In the genomic region with DNA sequence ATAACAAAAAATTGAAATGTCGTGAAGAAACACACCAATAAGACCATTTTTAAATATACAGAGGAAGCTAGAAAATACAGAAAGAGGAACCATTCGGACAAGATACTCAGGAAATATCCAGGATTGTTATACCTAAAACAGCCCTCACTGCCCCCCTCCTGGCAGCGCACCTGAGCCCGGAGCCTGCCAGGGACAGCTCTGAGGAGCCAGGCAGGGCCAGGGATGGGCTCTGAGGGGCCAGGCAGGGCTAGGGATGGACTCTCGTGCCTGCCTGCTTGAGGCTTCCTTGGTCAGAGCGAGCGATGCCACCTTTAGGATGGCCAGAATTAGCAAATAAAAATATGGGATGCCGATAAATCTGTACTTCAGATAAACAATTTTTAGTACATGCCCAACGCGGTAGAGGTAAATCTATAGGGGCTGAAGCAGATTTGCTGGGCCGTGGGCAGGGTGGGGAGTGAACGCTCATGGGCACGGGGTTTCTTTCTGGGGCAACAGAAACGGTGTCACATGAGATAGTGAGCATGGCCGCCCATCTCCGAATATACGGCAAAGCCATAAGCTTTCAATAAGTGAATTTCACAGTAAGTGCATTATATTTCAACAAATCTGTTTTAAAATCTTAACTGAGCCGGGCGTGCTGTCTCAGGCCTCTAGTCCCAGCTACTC, we compare ENCODE assay signal across 8 cellular contexts. TPM values are rescaled to one million over a fixed set of nuclear protein-coding genes. Genes with fewer than 3 reads are reported as not detected.
A peak's percentile ranks its signal among the peaks of the same experiment; 100 is the strongest.
DNase-seq lines count a peak whose midpoint lies in the region; ATAC-seq and TF ChIP-seq lines count a peak whose summit lies in the region.

No MANE protein-coding gene starts in this region.

- TF ChIP-seq CTCF in right lobe of liver (IDR thresholded peaks at IDR 0.05) (no peak), type B pancreatic cell (conservative IDR thresholded peaks at IDR 0.05) (no peak)

- H3K36me3 ChIP-seq in adipocyte (ENCODE audit: control insufficient read depth, insufficient read depth, low read length, severe bottlenecking) (no peaks in the 10 kb centered on the region), right lobe of liver (no peaks in the 10 kb centered on the region)

- H3K27me3 Mint-ChIP-seq in activated naive CD4-positive, alpha-beta T cell treated with anti-CD3 and anti-CD28 coated beads for 36 hours (ENCODE audit: low read depth) = no peaks in the 10 kb centered on the region
- no peaks in the 10 kb centered on the region for H3K27me3 Mint-ChIP-seq in type B pancreatic cell

- H3K36me3 Mint-ChIP-seq in activated naive CD4-positive, alpha-beta T cell treated with anti-CD3 and anti-CD28 coated beads for 36 hours (ENCODE audit: low read depth) = peaks cover 11% of the 10 kb centered on the region
- no peaks in the 10 kb centered on the region for H3K36me3 Mint-ChIP-seq in type B pancreatic cell

- no peak for TF ChIP-seq POLR2A in right lobe of liver (IDR thresholded peaks at IDR 0.05)

- no peaks in the 10 kb centered on the region for H3K27me3 ChIP-seq in adipocyte (replicated peaks; ENCODE audit: control insufficient read depth, insufficient read depth, low read length)
- no peaks in the 10 kb centered on the region for H3K27me3 ChIP-seq in right lobe of liver

- no peaks in the 10 kb centered on the region for H3K9me3 Mint-ChIP-seq in activated naive CD4-positive, alpha-beta T cell treated with anti-CD3 and anti-CD28 coated beads for 36 hours
- no peaks in the 10 kb centered on the region for H3K9me3 Mint-ChIP-seq in type B pancreatic cell

- intact Hi-C loops in activated naive CD4-positive, alpha-beta T cell treated with anti-CD3 and anti-CD28 coated beads for 36 hours (cut with micrococcal nuclease) = loop anchor here (1.0 to 10.0 kb wide), 3 partner anchors 18 to 87 kb away; a partner anchor contains a TSS
- intact Hi-C loops in right lobe of liver (cut with DNase I) = no loop called here

- H3K9ac ChIP-seq in adipocyte (ENCODE audit: low read length) = peak overlapping the region; percentile 89

- no peak for DNase-seq in activated naive CD4-positive, alpha-beta T cell treated with anti-CD3 and anti-CD28 coated beads for 36 hours
- DNase-seq in activated naive CD4-positive, alpha-beta T cell treated with Interleukin-2 at 50 U/mL for 16 hours = no peak
- DNase-seq in adipocyte (ENCODE audit: low read depth) (no peak), right lobe of liver (no peak), type B pancreatic cell (ENCODE audit: extremely low spot score, unreplicated experiment) (no peak), NCI-H128 (lab: John Stamatoyannopoulos, UW; ENCODE audit: unreplicated experiment) (no peak), NCI-H146 treated with DMSO at 0.1 percent for 48 hours (lab: John Stamatoyannopoulos, UW; ENCODE audit: unreplicated experiment) (no peak)

- H3K4me1 Mint-ChIP-seq in activated naive CD4-positive, alpha-beta T cell treated with anti-CD3 and anti-CD28 coated beads for 36 hours (ENCODE audit: low read depth) = peaks cover 36% of the 10 kb centered on the region
- H3K4me1 Mint-ChIP-seq in type B pancreatic cell (ENCODE audit: unreplicated experiment) = peaks cover 36% of the 10 kb centered on the region

- WGBS in right lobe of liver (ENCODE audit: insufficient coverage, low coverage, low lambda C conversion rate, missing lambda C conversion rate) = 72% methylated on average over 11 of the region's 19 CpGs

- ATAC-seq in right lobe of liver = no peak
- no peak for ATAC-seq in GM18498 (IDR thresholded peaks at IDR 0.05; ENCODE audit: unreplicated experiment)

- H3K4me3 ChIP-seq in adipocyte (ENCODE audit: low read length) = peak overlapping the region; percentile 91
- peak overlapping the region; percentile 92 to 99 (median 96) for H3K4me3 ChIP-seq in right lobe of liver

- CTCF ChIA-PET in activated naive CD4-positive, alpha-beta T cell treated with anti-CD3 and anti-CD28 coated beads for 36 hours (lab: Charles Lee) = no interaction called here

- peak overlapping the region; percentile 69 for H3K4me3 Mint-ChIP-seq in activated naive CD4-positive, alpha-beta T cell treated with anti-CD3 and anti-CD28 coated beads for 36 hours
- H3K4me3 Mint-ChIP-seq in type B pancreatic cell = peak overlapping the region; percentile 67

- peak overlapping the region; percentile 43 for H3K27ac Mint-ChIP-seq in activated naive CD4-positive, alpha-beta T cell treated with anti-CD3 and anti-CD28 coated beads for 36 hours
- peak overlapping the region; percentile 40 for H3K27ac Mint-ChIP-seq in type B pancreatic cell

- H3K4me1 ChIP-seq in adipocyte (ENCODE audit: control insufficient read depth, insufficient read depth, low read length) (peaks cover 21% of the 10 kb centered on the region), right lobe of liver (peaks cover 0 to 29% (median 7%) of the 10 kb centered on the region in 4 donors)

- no peaks in the 10 kb centered on the region for H3K9me3 ChIP-seq in adipocyte (ENCODE audit: control insufficient read depth, low read length)
- H3K9me3 ChIP-seq in right lobe of liver = no peaks in the 10 kb centered on the region

- H3K27ac ChIP-seq in right lobe of liver = peak overlapping the region; percentile 86 to 93 (median 92)

RNA-seq across cellular contexts. Expression of a gene that starts 18.2 kb away (rescaled TPM):
- total RNA-seq in activated naive CD4-positive, alpha-beta T cell treated with anti-CD3 and anti-CD28 coated beads for 36 hours = 100 to 1,000 TPM in 1 of 2 experiments, 10 to 100 TPM in 1; 99.8 to 100 TPM
- total RNA-seq in right lobe of liver = 10 to 100 TPM; 32.7 to 73.0 (median 45.9) TPM
- 176 and 184 TPM in 2 replicates for total RNA-seq in type B pancreatic cell (ENCODE audit: low replicate concordance)

RNA-seq across cellular contexts. Expression of a gene that starts 25.7 kb away (rescaled TPM):
- total RNA-seq in activated naive CD4-positive, alpha-beta T cell treated with anti-CD3 and anti-CD28 coated beads for 36 hours = 100 to 1,000 TPM; 635 to 646 TPM
- 1 to 10 TPM in 4 of 6 experiments, under 1 TPM in 2; 0.31 to 3.2 (median 1.3) TPM for total RNA-seq in right lobe of liver
- total RNA-seq in type B pancreatic cell (ENCODE audit: low replicate concordance) = 1.4 and 1.6 TPM in 2 replicates

RNA-seq across cellular contexts. Expression of a gene that starts 41.9 kb away (rescaled TPM):
- 1 to 10 TPM; 2.8 to 3.8 TPM for total RNA-seq in activated naive CD4-positive, alpha-beta T cell treated with anti-CD3 and anti-CD28 coated beads for 36 hours
- total RNA-seq in right lobe of liver (1 to 10 TPM; 3.9 to 7.4 (median 5.8) TPM), type B pancreatic cell (ENCODE audit: low replicate concordance) (13.2 and 17.7 TPM in 2 replicates)

Comparison
In these comparisons a context has a peak if more than half of its experiments do, and no peak if none do; other contexts are left out.
1. RNA of a gene that starts 25.7 kb away (total RNA-seq): 635 to 646 TPM in activated naive CD4-positive, alpha-beta T cell treated with anti-CD3 and anti-CD28 coated beads for 36 hours; 0.31 to 3.2 TPM in right lobe of liver and 1.4 to 1.6 TPM in type B pancreatic cell; every median in the first group is over 100 times any median in the second.